ENCODE assay signal across 17 cellular contexts in the genomic region with DNA sequence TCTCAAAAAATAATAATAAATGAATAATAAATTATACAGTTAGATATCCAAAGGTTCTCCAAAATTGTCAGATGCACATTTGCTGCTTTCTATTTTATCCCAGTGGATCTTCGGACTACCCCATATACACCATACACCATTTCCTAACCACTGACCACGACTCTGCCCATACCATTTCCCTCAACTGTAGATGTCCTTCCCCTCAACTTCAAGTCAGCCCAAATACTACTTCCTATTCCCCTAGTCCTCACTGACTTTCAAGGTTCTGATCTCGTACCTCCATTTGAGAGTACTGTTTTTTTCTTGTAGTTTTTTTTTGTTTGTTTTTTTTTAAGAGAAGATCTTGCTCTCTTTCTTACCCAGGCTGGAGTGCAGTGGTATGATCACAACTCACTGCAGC.
"Had no signal": no experiment of that assay in that cellular context is flagged by ENCODE, and none has a peak within 500 bp of the region (broad histone marks: within the 10 kb centered on the region; RNA-seq: fewer than 3 reads in every experiment).

No MANE protein-coding gene starts in this region.

- H3K27ac ChIP-seq: ascending aorta, gastrocnemius medialis, left lung, parathyroid adenoma, testis had no signal

- H3K9me3 ChIP-seq: ascending aorta, gastrocnemius medialis, left lung, testis had no signal

- H3K27me3 Mint-ChIP-seq: activated CD4-positive, alpha-beta T cell treated with anti-CD3 and anti-CD28 coated beads, Interleukin-2, amount 10 ng/mL, durations not matched to agents 7 days and 5 days; activated naive CD4-positive, alpha-beta T cell treated with anti-CD3 and anti-CD28 coated beads, Interleukin-2, amount 10 ng/mL, durations not matched to agents 7 days and 5 days; activated T-cell treated with anti-CD3 and anti-CD28 coated beads, Interleukin-2, amount 50 U/mL, for 24 hours; dendritic cell treated with granulocyte-macrophage colony-stimulating factor and Interleukin-4, amounts not matched to agents 40 ng/mL and 50 ng/mL, for 4 days; type B pancreatic cell had no signal

- H3K9me3 Mint-ChIP-seq: activated CD4-positive, alpha-beta T cell treated with anti-CD3 and anti-CD28 coated beads, Interleukin-2, amount 10 ng/mL, durations not matched to agents 7 days and 5 days; activated naive CD4-positive, alpha-beta T cell treated with anti-CD3 and anti-CD28 coated beads, Interleukin-2, amount 10 ng/mL, durations not matched to agents 7 days and 5 days; activated T-cell treated with anti-CD3 and anti-CD28 coated beads, Interleukin-2, amount 50 U/mL, for 24 hours; dendritic cell treated with granulocyte-macrophage colony-stimulating factor and Interleukin-4, amounts not matched to agents 40 ng/mL and 50 ng/mL, for 4 days; type B pancreatic cell had no signal

- H3K27ac Mint-ChIP-seq: activated CD4-positive, alpha-beta T cell treated with anti-CD3 and anti-CD28 coated beads, Interleukin-2, amount 10 ng/mL, durations not matched to agents 7 days and 5 days; activated CD8-positive, alpha-beta T cell treated with anti-CD3 and anti-CD28 coated beads, Interleukin-2, amount 10 ng/mL, durations not matched to agents 7 days and 5 days; activated naive CD4-positive, alpha-beta T cell treated with anti-CD3 and anti-CD28 coated beads, Interleukin-2, amount 10 ng/mL, durations not matched to agents 7 days and 5 days; activated T-cell treated with anti-CD3 and anti-CD28 coated beads, Interleukin-2, amount 50 U/mL, for 24 hours; type B pancreatic cell had no signal

- H3K4me2 ChIP-seq: smooth muscle cell had no signal

- H3K27me3 ChIP-seq: ascending aorta, gastrocnemius medialis, left lung, testis had no signal

- H3K4me3 Mint-ChIP-seq: activated CD4-positive, alpha-beta T cell treated with anti-CD3 and anti-CD28 coated beads, Interleukin-2, amount 10 ng/mL, durations not matched to agents 7 days and 5 days; activated CD8-positive, alpha-beta T cell treated with anti-CD3 and anti-CD28 coated beads, Interleukin-2, amount 10 ng/mL, durations not matched to agents 7 days and 5 days; activated naive CD4-positive, alpha-beta T cell treated with anti-CD3 and anti-CD28 coated beads, Interleukin-2, amount 10 ng/mL, durations not matched to agents 7 days and 5 days; activated T-cell treated with anti-CD3 and anti-CD28 coated beads, Interleukin-2, amount 50 U/mL, for 24 hours; dendritic cell treated with granulocyte-macrophage colony-stimulating factor and Interleukin-4, amounts not matched to agents 40 ng/mL and 50 ng/mL, for 4 days; type B pancreatic cell had no signal

- ATAC-seq: activated CD4-positive, CD25-positive, alpha-beta regulatory T cell treated with anti-CD3 and anti-CD28 coated beads, Interleukin-2, amount 50 U/mL, for 24 hours; activated CD8-positive, alpha-beta T cell treated with anti-CD3 and anti-CD28 coated beads, Interleukin-2, amount 10 ng/mL, durations not matched to agents 7 days and 5 days; esophagus mucosa; gastrocnemius medialis; left lung; sciatic nerve had no signal

- DNase-seq: activated CD4-positive, alpha-beta T cell treated with anti-CD3 and anti-CD28 coated beads, Interleukin-2, amount 10 ng/mL, durations not matched to agents 7 days and 5 days; activated CD8-positive, alpha-beta T cell treated with anti-CD3 and anti-CD28 coated beads, Interleukin-2, amount 10 ng/mL, durations not matched to agents 7 days and 5 days; activated naive CD4-positive, alpha-beta T cell treated with anti-CD3 and anti-CD28 coated beads, Interleukin-2, amount 10 ng/mL, durations not matched to agents 7 days and 5 days; activated T-cell treated with anti-CD3 and anti-CD28 coated beads, Interleukin-2, amount 50 U/mL, for 24 hours; effector CD8-positive, alpha-beta T cell; gastrocnemius medialis; left lung; stimulated activated CD4-positive, alpha-beta T cell treated with anti-CD3 and anti-CD28 coated beads, Interleukin-4, amount 100 ng/mL, for 1 hour; testis had no signal

- H3K4me3 ChIP-seq: ascending aorta, gastrocnemius medialis, left lung, smooth muscle cell, testis had no signal

- H3K36me3 ChIP-seq: gastrocnemius medialis had no signal

- H3K9ac ChIP-seq: parathyroid adenoma had no signal

- H3K4me1 ChIP-seq: ascending aorta, parathyroid adenoma, testis had no signal
